1 cellular context compared by ENCODE assay signal in the genomic region with DNA sequence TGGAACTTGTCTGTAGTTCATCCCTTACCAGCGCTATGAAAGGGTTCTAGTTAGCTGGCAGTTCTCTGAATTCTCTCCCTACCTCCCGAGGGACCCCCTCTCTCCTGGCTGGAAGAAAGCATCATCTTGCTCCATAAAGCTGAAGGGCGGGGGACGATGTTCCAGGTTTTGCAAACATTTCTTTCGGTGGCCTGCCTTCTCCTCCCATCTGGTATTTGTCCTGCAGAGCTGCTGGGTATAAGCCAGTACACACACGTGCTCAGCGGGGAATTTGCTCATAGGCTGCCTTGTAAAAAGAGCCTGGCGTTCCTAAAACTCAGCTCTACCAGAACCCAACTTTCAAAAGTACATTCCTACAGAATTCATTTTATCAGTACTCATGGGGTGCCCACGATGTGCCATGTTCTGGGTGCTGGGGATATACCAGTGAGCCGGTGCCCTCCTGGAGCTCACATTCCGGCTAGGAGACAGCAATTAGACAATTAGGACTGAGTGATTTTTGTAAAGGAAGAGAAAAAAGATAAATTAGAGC.
TF ChIP-seq lines count a peak whose summit lies in the region.

No MANE protein-coding gene starts in this region.

TF ChIP-seq in WTC11, 78 proteins besides CTCF, POLR2A, EP300 and RAD21 (continued from another document):
- TF ChIP-seq, protein P1, sequence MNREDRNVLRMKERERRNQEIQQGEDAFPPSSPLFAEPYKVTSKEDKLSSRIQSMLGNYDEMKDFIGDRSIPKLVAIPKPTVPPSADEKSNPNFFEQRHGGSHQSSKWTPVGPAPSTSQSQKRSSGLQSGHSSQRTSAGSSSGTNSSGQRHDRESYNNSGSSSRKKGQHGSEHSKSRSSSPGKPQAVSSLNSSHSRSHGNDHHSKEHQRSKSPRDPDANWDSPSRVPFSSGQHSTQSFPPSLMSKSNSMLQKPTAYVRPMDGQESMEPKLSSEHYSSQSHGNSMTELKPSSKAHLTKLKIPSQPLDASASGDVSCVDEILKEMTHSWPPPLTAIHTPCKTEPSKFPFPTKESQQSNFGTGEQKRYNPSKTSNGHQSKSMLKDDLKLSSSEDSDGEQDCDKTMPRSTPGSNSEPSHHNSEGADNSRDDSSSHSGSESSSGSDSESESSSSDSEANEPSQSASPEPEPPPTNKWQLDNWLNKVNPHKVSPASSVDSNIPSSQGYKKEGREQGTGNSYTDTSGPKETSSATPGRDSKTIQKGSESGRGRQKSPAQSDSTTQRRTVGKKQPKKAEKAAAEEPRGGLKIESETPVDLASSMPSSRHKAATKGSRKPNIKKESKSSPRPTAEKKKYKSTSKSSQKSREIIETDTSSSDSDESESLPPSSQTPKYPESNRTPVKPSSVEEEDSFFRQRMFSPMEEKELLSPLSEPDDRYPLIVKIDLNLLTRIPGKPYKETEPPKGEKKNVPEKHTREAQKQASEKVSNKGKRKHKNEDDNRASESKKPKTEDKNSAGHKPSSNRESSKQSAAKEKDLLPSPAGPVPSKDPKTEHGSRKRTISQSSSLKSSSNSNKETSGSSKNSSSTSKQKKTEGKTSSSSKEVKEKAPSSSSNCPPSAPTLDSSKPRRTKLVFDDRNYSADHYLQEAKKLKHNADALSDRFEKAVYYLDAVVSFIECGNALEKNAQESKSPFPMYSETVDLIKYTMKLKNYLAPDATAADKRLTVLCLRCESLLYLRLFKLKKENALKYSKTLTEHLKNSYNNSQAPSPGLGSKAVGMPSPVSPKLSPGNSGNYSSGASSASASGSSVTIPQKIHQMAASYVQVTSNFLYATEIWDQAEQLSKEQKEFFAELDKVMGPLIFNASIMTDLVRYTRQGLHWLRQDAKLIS (CRISPR knock-in tag; IDR thresholded peaks at IDR 0.05; ENCODE audit: borderline replicate concordance): no peak
- TF ChIP-seq, protein P2, sequence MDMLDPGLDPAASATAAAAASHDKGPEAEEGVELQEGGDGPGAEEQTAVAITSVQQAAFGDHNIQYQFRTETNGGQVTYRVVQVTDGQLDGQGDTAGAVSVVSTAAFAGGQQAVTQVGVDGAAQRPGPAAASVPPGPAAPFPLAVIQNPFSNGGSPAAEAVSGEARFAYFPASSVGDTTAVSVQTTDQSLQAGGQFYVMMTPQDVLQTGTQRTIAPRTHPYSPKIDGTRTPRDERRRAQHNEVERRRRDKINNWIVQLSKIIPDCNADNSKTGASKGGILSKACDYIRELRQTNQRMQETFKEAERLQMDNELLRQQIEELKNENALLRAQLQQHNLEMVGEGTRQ (CRISPR knock-in tag; IDR thresholded peaks at IDR 0.05): no peak
- TF ChIP-seq ETV6 (CRISPR knock-in tag; IDR thresholded peaks at IDR 0.05) (no peak), FOXP1 (CRISPR knock-in tag; IDR thresholded peaks at IDR 0.05; ENCODE audit: borderline replicate concordance) (no peak)
